11 cellular contexts compared by ENCODE assay signal in the genomic region with DNA sequence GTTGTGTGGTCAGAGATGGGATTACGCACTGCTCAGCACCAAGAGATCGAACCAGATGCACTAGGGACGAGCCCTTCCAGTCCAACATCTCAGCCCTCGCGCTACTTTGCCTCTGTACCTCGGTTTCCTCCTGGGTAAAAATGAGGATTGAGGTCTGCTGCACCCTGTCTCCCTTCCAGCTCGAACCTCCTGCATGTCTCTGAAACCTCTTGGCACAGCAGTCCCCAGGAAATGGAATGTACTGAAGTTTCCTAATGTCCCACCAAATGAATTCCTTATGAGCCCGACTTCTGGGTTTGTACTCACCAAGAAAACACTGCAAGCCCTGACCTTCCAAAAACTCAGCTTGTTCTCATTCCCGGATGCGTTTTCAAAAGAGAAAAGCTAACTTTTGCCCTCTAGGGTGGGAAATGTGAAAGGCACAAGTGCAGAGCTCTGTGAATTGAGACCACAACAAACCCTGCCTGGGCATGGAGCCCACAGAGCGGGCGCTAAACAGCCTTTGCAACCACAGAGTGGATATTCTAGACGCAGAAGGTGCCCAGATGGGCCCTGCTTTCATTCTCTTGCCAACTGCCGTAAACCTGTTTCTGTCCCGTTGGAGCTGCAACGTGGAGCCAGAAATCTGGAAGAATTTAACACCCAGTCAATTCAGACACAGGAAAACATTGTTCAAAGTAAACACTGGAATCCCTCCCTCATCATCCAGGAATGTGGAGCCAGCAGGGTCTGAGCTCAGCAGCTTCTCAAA. TPM values are rescaled to one million over a fixed set of nuclear protein-coding genes. Genes with fewer than 3 reads are reported as not detected.
A peak's percentile ranks its signal among the peaks of the same experiment; 100 is the strongest.
DNase-seq lines count a peak whose midpoint lies in the region; ATAC-seq lines count a peak whose summit lies in the region.
"Had no signal": no experiment of that assay in that cellular context is flagged by ENCODE, and none has a peak within 500 bp of the region (broad histone marks: within the 10 kb centered on the region; RNA-seq: fewer than 3 reads in every experiment).

No MANE protein-coding gene starts in this region.

- peak overlapping the region; percentile 6 for H4K91ac ChIP-seq in trophoblast cell (ENCODE audit: low read depth, low read length)

- peaks cover 21% of the 10 kb centered on the region for H3K36me3 Mint-ChIP-seq in activated naive CD8-positive, alpha-beta T cell treated with anti-CD3 and anti-CD28 coated beads, Interleukin-2, amount 50 U/mL, for 24 hours (ENCODE audit: low read depth)

- no peak overlapping the region for H4K12ac ChIP-seq in trophoblast cell (ENCODE audit: low read depth, low read length)

- H2BK12ac ChIP-seq in trophoblast cell (ENCODE audit: low read length), result no peak overlapping the region

- peaks cover 9% of the 10 kb centered on the region for H3K9me3 Mint-ChIP-seq in activated naive CD8-positive, alpha-beta T cell treated with anti-CD3 and anti-CD28 coated beads, Interleukin-2, amount 50 U/mL, for 24 hours

- H2AK5ac ChIP-seq in trophoblast cell (ENCODE audit: low read length), result no peak overlapping the region

- no peak overlapping the region for H3K27ac Mint-ChIP-seq in activated naive CD8-positive, alpha-beta T cell treated with anti-CD3 and anti-CD28 coated beads, Interleukin-2, amount 50 U/mL, for 24 hours
- H3K27ac Mint-ChIP-seq: memory B cell had no signal

- no peak overlapping the region for H3K4me3 Mint-ChIP-seq in activated naive CD8-positive, alpha-beta T cell treated with anti-CD3 and anti-CD28 coated beads, Interleukin-2, amount 50 U/mL, for 24 hours
- H3K4me3 Mint-ChIP-seq: memory B cell had no signal

- no peak overlapping the region for H3K4me3 ChIP-seq in trophoblast cell (ENCODE audit: low read depth, low read length)

- peak overlapping the region; percentile 30 for H3K4me2 ChIP-seq in trophoblast cell (ENCODE audit: low read length)

- peaks cover 2% of the 10 kb centered on the region for H3K9me3 ChIP-seq in trophoblast cell (ENCODE audit: insufficient read depth, low read depth, low read length)

- H2BK5ac ChIP-seq in trophoblast cell (ENCODE audit: low read depth, low read length, poor library complexity), result no peak overlapping the region

- H3K27ac ChIP-seq in trophoblast cell (ENCODE audit: low read depth, low read length), result peak overlapping the region; percentile 20
- H3K27ac ChIP-seq: HL-60 had no signal

- no peaks in the 10 kb centered on the region for H3K79me2 ChIP-seq in trophoblast cell (ENCODE audit: control insufficient read depth, insufficient read depth, low read length, poor library complexity)

- DNase-seq in COLO829 (ENCODE audit: low spot score) (peak; percentile 63), SK-MEL-5 (ENCODE audit: low read depth, low spot score) (peak; percentile 74), foreskin melanocyte (peak; percentile 81), trophoblast cell (peak in 1 of 2 donors; percentile 28), T-helper 2 cell (no peak)
- no peak for DNase-seq in activated naive CD8-positive, alpha-beta T cell treated with anti-CD3 and anti-CD28 coated beads, Interleukin-2, amount 50 U/mL, for 24 hours
- DNase-seq: activated CD4-positive, alpha-beta T cell treated with anti-CD3 and anti-CD28 coated beads, Interleukin-2, amount 50 U/mL, for 1 hour had no signal

- no peaks in the 10 kb centered on the region for H3K27me3 Mint-ChIP-seq in activated naive CD8-positive, alpha-beta T cell treated with anti-CD3 and anti-CD28 coated beads, Interleukin-2, amount 50 U/mL, for 24 hours
- H3K27me3 Mint-ChIP-seq: memory B cell had no signal

- peaks cover 13 to 18% of the 10 kb centered on the region in 2 experiments for H3K4me1 ChIP-seq in trophoblast cell (ENCODE audit: control insufficient read depth in 1 of 2, insufficient read depth in 2 of 2, low read length in 2 of 2)

- no peak overlapping the region for H3K4ac ChIP-seq in trophoblast cell (ENCODE audit: low read depth, low read length)

- ATAC-seq in HG02763 (IDR thresholded peaks at IDR 0.05; ENCODE audit: unreplicated experiment) (no peak), GM19035 (IDR thresholded peaks at IDR 0.05; ENCODE audit: unreplicated experiment) (no peak)
- ATAC-seq in activated naive CD8-positive, alpha-beta T cell treated with anti-CD3 and anti-CD28 coated beads, Interleukin-2, amount 50 U/mL, for 24 hours, result no peak

- no CpG with 5 or more reads among the region's 16 CpGs for WGBS in trophoblast cell (ENCODE audit: extremely low coverage, insufficient coverage, insufficient read length)

- no peak overlapping the region for H3K9ac ChIP-seq in trophoblast cell (ENCODE audit: low read length)

- H3K14ac ChIP-seq in trophoblast cell (ENCODE audit: low read length), result no peak overlapping the region

- no peak overlapping the region for H3K18ac ChIP-seq in trophoblast cell (ENCODE audit: low read length)

- in situ Hi-C loops in SK-MEL-5 (cut with HindIII; ENCODE audit: low pct_unique_long_range_greater_than_20kb, low sequenced_read_pairs), result no loop called here

- H3K36me3 ChIP-seq in trophoblast cell (ENCODE audit: control insufficient read depth in 1 of 2, insufficient read depth in 2 of 2, low read length in 2 of 2), result peaks cover 2 to 4% of the 10 kb centered on the region in 2 experiments

- no peaks in the 10 kb centered on the region for H3K27me3 ChIP-seq in trophoblast cell (ENCODE audit: insufficient read depth, low read length)

- no peak overlapping the region for H4K8ac ChIP-seq in trophoblast cell (ENCODE audit: low read depth, low read length)

- H3K23ac ChIP-seq in trophoblast cell (ENCODE audit: low read length), result no peak overlapping the region

- H2AFZ ChIP-seq in trophoblast cell (ENCODE audit: insufficient read depth, low read length, poor library complexity), result no peak overlapping the region

- H2BK120ac ChIP-seq in trophoblast cell (ENCODE audit: insufficient read depth, low read length, poor library complexity), result no peak overlapping the region

- H3K79me1 ChIP-seq in trophoblast cell (ENCODE audit: low read length), result peaks cover 2% of the 10 kb centered on the region

- no peaks in the 10 kb centered on the region for H3K4me1 Mint-ChIP-seq in activated naive CD8-positive, alpha-beta T cell treated with anti-CD3 and anti-CD28 coated beads, Interleukin-2, amount 50 U/mL, for 24 hours
- H3K4me1 Mint-ChIP-seq: memory B cell had no signal

RNA-seq across cellular contexts. Expression of a gene that starts 10.3 kb away (rescaled TPM):
- 0.77 and 1.6 TPM in 2 replicates for total RNA-seq in SK-MEL-5 (2014; rRNA removed; shearing (Covaris generic))
- polyA plus RNA-seq in SK-MEL-5 (2015; cell fraction: cytosol; rRNA removed), result 2.9 TPM in 1 of 2 replicates, not detected in the other
- 1.7 and 8.6 TPM in 2 replicates for polyA plus RNA-seq in SK-MEL-5 (2015; cell fraction: nucleus; rRNA removed)
- polyA plus RNA-seq in trophoblast cell (2013), result 10.1 and 12.1 TPM in 2 replicates

Comparison
In these comparisons a context has a peak if more than half of its experiments do, and no peak if none do; other contexts are left out.
1. DNase-seq: peak in COLO829 (single experiment), SK-MEL-5 (single experiment) and foreskin melanocyte (single experiment); none in T-helper 2 cell (0 of 5) and activated naive CD8-positive, alpha-beta T cell treated with anti-CD3 and anti-CD28 coated beads, Interleukin-2, amount 50 U/mL, for 24 hours (single experiment).